In genomic region chr3:97979610-97980009, GRCh38 we compare ENCODE assay signal across 17 cellular contexts. TPM values are rescaled to one million over a fixed set of nuclear protein-coding genes. Genes with fewer than 3 reads are reported as not detected.
A peak's percentile ranks its signal among the peaks of the same experiment; 100 is the strongest.
DNase-seq lines count a peak whose midpoint lies in the region; TF ChIP-seq lines count a peak whose summit lies in the region.
"Had no signal": no experiment of that assay in that cellular context is flagged by ENCODE, and none has a peak within 500 bp of the region (broad histone marks: within the 10 kb centered on the region; RNA-seq: fewer than 3 reads in every experiment).

No MANE protein-coding gene starts in this region.

- H3K9me3 ChIP-seq in MG63 = no peaks in the 10 kb centered on the region
- H3K9me3 ChIP-seq: BLaER1 had no signal

- H3K27ac Mint-ChIP-seq in activated CD4-positive, alpha-beta T cell treated with anti-CD3 and anti-CD28 coated beads, Interleukin-2, amount 10 ng/mL, durations not matched to agents 24 days and 14 days = peak overlapping the region; percentile 58
- H3K27ac Mint-ChIP-seq in glutamatergic neuron (ENCODE audit: unreplicated experiment) = peak overlapping the region; percentile 92
- H3K27ac Mint-ChIP-seq: dendritic cell treated with granulocyte-macrophage colony-stimulating factor and Interleukin-4, amounts not matched to agents 40 ng/mL and 50 ng/mL, for 4 days had no signal

- H3K9me3 Mint-ChIP-seq in activated CD4-positive, alpha-beta T cell treated with anti-CD3 and anti-CD28 coated beads, Interleukin-2, amount 10 ng/mL, durations not matched to agents 24 days and 14 days = peaks cover 5% of the 10 kb centered on the region
- H3K9me3 Mint-ChIP-seq in glutamatergic neuron (ENCODE audit: unreplicated experiment) = peaks cover 9% of the 10 kb centered on the region
- H3K9me3 Mint-ChIP-seq: dendritic cell treated with granulocyte-macrophage colony-stimulating factor and Interleukin-4, amounts not matched to agents 40 ng/mL and 50 ng/mL, for 4 days had no signal

- no peak for TF ChIP-seq CTCF in glutamatergic neuron (IDR thresholded peaks at IDR 0.05; ENCODE audit: partially characterized antibody, unreplicated experiment)

- H3K27me3 Mint-ChIP-seq in activated CD4-positive, alpha-beta T cell treated with anti-CD3 and anti-CD28 coated beads, Interleukin-2, amount 10 ng/mL, durations not matched to agents 24 days and 14 days = no peaks in the 10 kb centered on the region
- peaks cover 7% of the 10 kb centered on the region for H3K27me3 Mint-ChIP-seq in glutamatergic neuron (ENCODE audit: unreplicated experiment)
- H3K27me3 Mint-ChIP-seq: dendritic cell treated with granulocyte-macrophage colony-stimulating factor and Interleukin-4, amounts not matched to agents 40 ng/mL and 50 ng/mL, for 4 days had no signal

- no peaks in the 10 kb centered on the region for H3K27me3 ChIP-seq in MG63
- H3K27me3 ChIP-seq: BLaER1 had no signal

- no peak overlapping the region for H3K4me3 ChIP-seq in MG63
- H3K4me3 ChIP-seq: BLaER1, K562 had no signal

- no peak for DNase-seq in activated CD4-positive, alpha-beta T cell treated with anti-CD3 and anti-CD28 coated beads, Interleukin-2, amount 10 ng/mL, durations not matched to agents 24 days and 14 days
- DNase-seq in activated CD4-positive, alpha-beta T cell treated with anti-CD3 and anti-CD28 coated beads for 48 hours = no peak
- DNase-seq in NCI-H524 treated with DMSO at 0.1 percent for 48 hours (lab: John Stamatoyannopoulos, UW) (peak; percentile 98), glutamatergic neuron (peak; percentile 90), posterior vena cava (ENCODE audit: low spot score) (peak; percentile 25), MG63 (no peak), T-helper 2 cell (no peak), NCI-H128 (lab: John Stamatoyannopoulos, UW; ENCODE audit: unreplicated experiment) (no peak)
- DNase-seq: activated CD4-positive, alpha-beta T cell treated with anti-CD3 and anti-CD28 coated beads for 36 hours; activated effector memory CD4-positive, alpha-beta T cell treated with anti-CD3 and anti-CD28 coated beads, Interleukin-2, amount 50 U/mL, for 16 hours; NCI-H2081 had no signal

- intact Hi-C loops in activated CD4-positive, alpha-beta T cell treated with anti-CD3 and anti-CD28 coated beads, Interleukin-2, amount 10 ng/mL, durations not matched to agents 24 days and 14 days (cut with micrococcal nuclease) = loop anchor here (5.0 kb wide), 1 partner anchor 578 kb away; no protein-coding TSS in a partner anchor
- intact Hi-C loops in posterior vena cava (cut with DNase I) = loop anchor here in 1 of 2 donors (10.0 kb wide), 1 partner anchor 155 kb away; the partner anchor contains the start of gene CRYBG3

- no peaks in the 10 kb centered on the region for H3K36me3 ChIP-seq in MG63
- H3K36me3 ChIP-seq: BLaER1 had no signal

- peaks cover 58% of the 10 kb centered on the region for H3K4me1 Mint-ChIP-seq in activated CD4-positive, alpha-beta T cell treated with anti-CD3 and anti-CD28 coated beads, Interleukin-2, amount 10 ng/mL, durations not matched to agents 24 days and 14 days
- H3K4me1 Mint-ChIP-seq in glutamatergic neuron (ENCODE audit: low read depth, unreplicated experiment) = peaks cover 53% of the 10 kb centered on the region

- peaks cover 1% of the 10 kb centered on the region for H3K36me3 Mint-ChIP-seq in activated CD4-positive, alpha-beta T cell treated with anti-CD3 and anti-CD28 coated beads, Interleukin-2, amount 10 ng/mL, durations not matched to agents 24 days and 14 days (ENCODE audit: low read depth)
- H3K36me3 Mint-ChIP-seq in glutamatergic neuron (ENCODE audit: unreplicated experiment) = no peaks in the 10 kb centered on the region

- H3K4me3 Mint-ChIP-seq in activated CD4-positive, alpha-beta T cell treated with anti-CD3 and anti-CD28 coated beads, Interleukin-2, amount 10 ng/mL, durations not matched to agents 24 days and 14 days = no peak overlapping the region
- H3K4me3 Mint-ChIP-seq in glutamatergic neuron (ENCODE audit: unreplicated experiment) = peak overlapping the region; percentile 64
- H3K4me3 Mint-ChIP-seq: activated CD4-positive, alpha-beta T cell treated with anti-CD3 and anti-CD28 coated beads for 36 hours; dendritic cell treated with granulocyte-macrophage colony-stimulating factor and Interleukin-4, amounts not matched to agents 40 ng/mL and 50 ng/mL, for 4 days had no signal

RNA-seq across cellular contexts. Expression of gene RIOX2, which starts 7.4 kb away (rescaled TPM):
- 84.1 and 87.7 TPM in 2 replicates for total RNA-seq in activated CD4-positive, alpha-beta T cell treated with anti-CD3 and anti-CD28 coated beads, Interleukin-2, amount 10 ng/mL, durations not matched to agents 24 days and 14 days
- total RNA-seq in glutamatergic neuron (ENCODE audit: unreplicated experiment) = 12.3 TPM
- total RNA-seq in posterior vena cava = 10 to 100 TPM; 17.1 to 20.0 TPM
- 72.3 and 76.2 TPM in 2 replicates for total RNA-seq in MG63 (2014; rRNA removed; shearing (Covaris generic); ENCODE audit: low replicate concordance)

RNA-seq across cellular contexts. Expression of gene GABRR3, which starts 55.5 kb away (rescaled TPM):
- total RNA-seq in activated CD4-positive, alpha-beta T cell treated with anti-CD3 and anti-CD28 coated beads, Interleukin-2, amount 10 ng/mL, durations not matched to agents 24 days and 14 days = 0.05 and 0.12 TPM in 2 replicates
- total RNA-seq in glutamatergic neuron (ENCODE audit: unreplicated experiment) = not detected
- total RNA-seq in posterior vena cava = not detected
- not detected in 2 replicates for total RNA-seq in MG63 (2014; rRNA removed; shearing (Covaris generic); ENCODE audit: low replicate concordance)
- total RNA-seq: activated CD4-positive, alpha-beta T cell treated with anti-CD3 and anti-CD28 coated beads for 36 hours; endothelial cell of umbilical vein; fibroblast of villous mesenchyme; K562; mesenteric fat pad had no signal

Comparison
In these comparisons a context has a peak if more than half of its experiments do, and no peak if none do; other contexts are left out.
1. DNase-seq: peak in NCI-H524 treated with DMSO at 0.1 percent for 48 hours (single experiment), glutamatergic neuron (single experiment) and posterior vena cava (single experiment); none in activated CD4-positive, alpha-beta T cell treated with anti-CD3 and anti-CD28 coated beads, Interleukin-2, amount 10 ng/mL, durations not matched to agents 24 days and 14 days (single experiment), activated CD4-positive, alpha-beta T cell treated with anti-CD3 and anti-CD28 coated beads for 48 hours (single experiment), MG63 (single experiment), T-helper 2 cell (0 of 5) and NCI-H128 (single experiment).